9 cellular contexts compared by ENCODE assay signal in genomic region chr19:7605490-7606222, GRCh38. TPM values are rescaled to one million over a fixed set of nuclear protein-coding genes. Genes with fewer than 3 reads are reported as not detected.
A peak's percentile ranks its signal among the peaks of the same experiment; 100 is the strongest.
DNase-seq lines count a peak whose midpoint lies in the region; ATAC-seq and TF ChIP-seq lines count a peak whose summit lies in the region.
"Had no signal": no experiment of that assay in that cellular context is flagged by ENCODE, and none has a peak within 500 bp of the region (broad histone marks: within the 10 kb centered on the region; RNA-seq: fewer than 3 reads in every experiment).

No MANE protein-coding gene starts in this region.

- TF ChIP-seq CTCF in GM12865 (IDR thresholded peaks at IDR 0.05; ENCODE audit: insufficient read depth, low read depth, low read length, missing control alignments) (no peak), mucosa of descending colon (IDR thresholded peaks at IDR 0.05) (no peak), transverse colon (IDR thresholded peaks at IDR 0.05) (no peak)
- no peak for TF ChIP-seq CTCF in activated CD8-positive, alpha-beta T cell treated with anti-CD3 and anti-CD28 coated beads for 36 hours (IDR thresholded peaks at IDR 0.05)

- H3K4me1 ChIP-seq in mucosa of descending colon (ENCODE audit: low read depth) (no peaks in the 10 kb centered on the region), transverse colon (no peaks in the 10 kb centered on the region)

- no peak for TF ChIP-seq POLR2A in transverse colon (IDR thresholded peaks at IDR 0.05)

- H3K36me3 Mint-ChIP-seq in activated CD8-positive, alpha-beta T cell treated with anti-CD3 and anti-CD28 coated beads for 36 hours (ENCODE audit: low read depth), result no peaks in the 10 kb centered on the region

- H3K4me1 Mint-ChIP-seq in activated CD8-positive, alpha-beta T cell treated with anti-CD3 and anti-CD28 coated beads for 36 hours (ENCODE audit: low read depth), result peaks cover 2% of the 10 kb centered on the region

- CTCF ChIA-PET in activated CD8-positive, alpha-beta T cell treated with anti-CD3 and anti-CD28 coated beads for 36 hours (lab: Charles Lee), result interaction anchor here (1.0 to 1.5 kb wide), 2 partner anchors 37 to 75 kb away, joined by 3 to 10 read pairs; partner anchors contain the start of gene TRAPPC5

- no peak for TF ChIP-seq EP300 in transverse colon (IDR thresholded peaks at IDR 0.05; ENCODE audit: low read depth)

- H3K36me3 ChIP-seq in mucosa of descending colon (ENCODE audit: low read depth) (peaks cover 4% of the 10 kb centered on the region), transverse colon (no peaks in the 10 kb centered on the region)

- peak; percentile 78 for ATAC-seq in activated CD8-positive, alpha-beta T cell treated with anti-CD3 and anti-CD28 coated beads for 36 hours
- ATAC-seq in mucosa of descending colon (peak; percentile 77), GM19452 (IDR thresholded peaks at IDR 0.05; ENCODE audit: unreplicated experiment) (no peak)

- DNase-seq in GM12865 (ENCODE audit: low read depth), result peak; percentile 67
- peak; percentile 75 for DNase-seq in MV-4-11 (lab: John Stamatoyannopoulos, UW)
- DNase-seq in activated CD8-positive, alpha-beta T cell treated with anti-CD3 and anti-CD28 coated beads for 36 hours, result peak; percentile 63
- DNase-seq in mucosa of descending colon, result no peak
- DNase-seq in LoVo (ENCODE audit: low spot score), result no peak
- DNase-seq in dedifferentiated amniotic fluid mesenchymal stem cell (ENCODE audit: extremely low spot score), result no peak
- no peak for DNase-seq in transverse colon

- peaks cover 6% of the 10 kb centered on the region for H3K27me3 Mint-ChIP-seq in activated CD8-positive, alpha-beta T cell treated with anti-CD3 and anti-CD28 coated beads for 36 hours

- POLR2A ChIA-PET in activated CD8-positive, alpha-beta T cell treated with anti-CD3 and anti-CD28 coated beads for 36 hours (lab: Charles Lee), result interaction anchor here (0.6 to 0.9 kb wide), 2 partner anchors 24 to 308 kb away, joined by 3 read pairs; partner anchors contain the start of gene PET100

- H3K4me3 Mint-ChIP-seq in activated CD8-positive, alpha-beta T cell treated with anti-CD3 and anti-CD28 coated beads for 36 hours, result no peak overlapping the region

- H3K9me3 ChIP-seq in mucosa of descending colon (no peaks in the 10 kb centered on the region), transverse colon (no peaks in the 10 kb centered on the region)

- 60 to 80% methylated on average over 6 to 14 of the region's 14 CpGs for WGBS in transverse colon (ENCODE audit: low coverage in 1 of 2), 2 donors

- in situ Hi-C loops in transverse colon (cut with MboI; ENCODE audit: low pct_ligation_motif_present in 1 of 4, low pct_unique_long_range_greater_than_20kb in 1 of 4, low sequenced_read_pairs in 3 of 4), result no loop called here

- H3K27me3 ChIP-seq in transverse colon, result peaks cover 11% of the 10 kb centered on the region

- H3K27ac ChIP-seq in transverse colon, result no peak overlapping the region

- H3K9me3 Mint-ChIP-seq in activated CD8-positive, alpha-beta T cell treated with anti-CD3 and anti-CD28 coated beads for 36 hours, result peaks cover 3% of the 10 kb centered on the region

- H3K4me3 ChIP-seq in GM12865 (ENCODE audit: low read depth, low read length) (no peak overlapping the region), mucosa of descending colon (no peak overlapping the region), transverse colon (no peak overlapping the region)

- H3K27ac Mint-ChIP-seq in activated CD8-positive, alpha-beta T cell treated with anti-CD3 and anti-CD28 coated beads for 36 hours, result no peak overlapping the region

- intact Hi-C loops in activated CD8-positive, alpha-beta T cell treated with anti-CD3 and anti-CD28 coated beads for 36 hours (cut with micrococcal nuclease), result no loop called here
- intact Hi-C loops in mucosa of descending colon (cut with DNase I, micrococcal nuclease), result no loop called here
- intact Hi-C loops in transverse colon (cut with DNase I; ENCODE audit: low total_unique reads), result no loop called here

RNA-seq across cellular contexts. Expression of gene CAMSAP3, which starts 10.0 kb away (rescaled TPM):
- total RNA-seq in activated CD8-positive, alpha-beta T cell treated with anti-CD3 and anti-CD28 coated beads for 36 hours, result under 1 TPM; 0.25 to 0.63 TPM
- total RNA-seq in mucosa of descending colon (10 to 100 TPM; 25.3 to 60.5 (median 41.2) TPM), transverse colon (100 to 1,000 TPM in 1 of 4 donors, 10 to 100 TPM in 3; 36.2 to 114 (median 61.6) TPM)

RNA-seq across cellular contexts. Expression of gene XAB2, which starts 23.7 kb away (rescaled TPM):
- total RNA-seq in activated CD8-positive, alpha-beta T cell treated with anti-CD3 and anti-CD28 coated beads for 36 hours, result 10 to 100 TPM; 50.7 to 54.1 TPM
- total RNA-seq in mucosa of descending colon (10 to 100 TPM; 28.7 to 39.2 (median 30.7) TPM), transverse colon (100 to 1,000 TPM in 1 of 4 donors, 10 to 100 TPM in 3; 27.8 to 123 (median 57.3) TPM)

RNA-seq across cellular contexts. Expression of gene PET100, which starts 23.9 kb away (rescaled TPM):
- 10 to 100 TPM; 71.8 to 83.3 TPM for total RNA-seq in activated CD8-positive, alpha-beta T cell treated with anti-CD3 and anti-CD28 coated beads for 36 hours
- 100 to 1,000 TPM in 2 of 3 donors, 10 to 100 TPM in 1; 91.1 to 153 (median 110) TPM for total RNA-seq in mucosa of descending colon
- 10 to 100 TPM in 2 of 4 donors, not detected in 2; 16.4 to 48.0 TPM for total RNA-seq in transverse colon

RNA-seq across cellular contexts. Expression of gene PCP2, which starts 27.9 kb away (rescaled TPM):
- total RNA-seq in activated CD8-positive, alpha-beta T cell treated with anti-CD3 and anti-CD28 coated beads for 36 hours, result 1 to 10 TPM; 4.0 to 4.8 TPM
- total RNA-seq in mucosa of descending colon, result 1 to 10 TPM in 1 of 3 donors, not detected in 2; 1.1 TPM
- total RNA-seq in transverse colon, result 10 to 100 TPM in 1 of 4 donors, 1 to 10 TPM in 1, not detected in 2; 4.1 to 14.2 TPM
- total RNA-seq: kidney epithelial cell had no signal

RNA-seq across cellular contexts. Expression of gene STXBP2, which starts 31.3 kb away (rescaled TPM):
- 10 to 100 TPM; 96.4 to 99.2 TPM for total RNA-seq in activated CD8-positive, alpha-beta T cell treated with anti-CD3 and anti-CD28 coated beads for 36 hours
- 100 to 1,000 TPM; 114 to 209 (median 183) TPM for total RNA-seq in mucosa of descending colon
- 100 to 1,000 TPM; 132 to 303 (median 205) TPM for total RNA-seq in transverse colon

Comparison
In these comparisons a context has a peak if more than half of its experiments do, and no peak if none do; other contexts are left out.
1. DNase-seq: peak in GM12865 (single experiment), MV-4-11 (single experiment) and activated CD8-positive, alpha-beta T cell treated with anti-CD3 and anti-CD28 coated beads for 36 hours (single experiment); none in mucosa of descending colon (0 of 3), LoVo (single experiment), dedifferentiated amniotic fluid mesenchymal stem cell (single experiment) and transverse colon (single experiment).
2. RNA of gene CAMSAP3, which starts 10.0 kb away (total RNA-seq): 36.2 to 114 TPM in transverse colon and 25.3 to 60.5 TPM in mucosa of descending colon; 0.25 to 0.63 TPM in activated CD8-positive, alpha-beta T cell treated with anti-CD3 and anti-CD28 coated beads for 36 hours; every median in the first group is over 10 times any median in the second.